9 cellular contexts compared by ENCODE assay signal in the genomic region with DNA sequence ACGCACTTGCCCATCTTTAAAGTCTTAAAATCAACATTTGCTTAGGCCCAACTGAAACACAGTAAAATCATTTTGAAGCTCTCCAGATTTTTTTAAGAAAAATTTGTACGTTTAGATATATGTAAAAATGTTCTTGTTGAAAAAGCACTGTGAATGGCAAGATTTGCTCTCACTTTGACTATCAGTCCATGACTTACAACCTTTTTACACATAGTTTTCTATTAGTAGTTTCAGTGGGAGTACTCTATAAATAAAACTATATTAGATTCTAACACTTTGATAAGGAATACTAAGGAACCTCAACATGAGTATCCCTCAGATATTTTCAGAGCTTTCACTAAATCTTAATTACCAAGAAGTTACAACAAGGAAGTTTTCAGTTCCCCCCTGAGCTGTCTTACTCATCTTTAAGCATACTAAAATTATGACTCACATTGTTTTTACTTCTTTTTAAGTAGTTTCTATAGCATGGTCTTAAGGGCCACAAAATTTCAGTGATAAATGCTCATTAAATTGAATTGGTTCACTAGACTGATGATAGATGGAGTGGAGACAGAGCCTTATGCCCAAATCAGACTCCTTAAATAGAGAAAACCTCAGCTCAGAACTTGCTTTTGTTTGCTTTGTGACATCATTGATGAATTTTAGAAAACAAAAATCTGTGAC. TPM values are rescaled to one million over a fixed set of nuclear protein-coding genes. Genes with fewer than 3 reads are reported as not detected.
DNase-seq lines count a peak whose midpoint lies in the region; ATAC-seq and TF ChIP-seq lines count a peak whose summit lies in the region.
"Had no signal": no experiment of that assay in that cellular context is flagged by ENCODE, and none has a peak within 500 bp of the region (broad histone marks: within the 10 kb centered on the region; RNA-seq: fewer than 3 reads in every experiment).

No MANE protein-coding gene starts in this region.

- no peaks in the 10 kb centered on the region for H4K20me1 ChIP-seq in Loucy (ENCODE audit: insufficient read depth, low read length, poor library complexity, severe bottlenecking)

- peak; percentile 95 for ATAC-seq in GM21825 (IDR thresholded peaks at IDR 0.05; ENCODE audit: unreplicated experiment)
- ATAC-seq in left colon: no peak
- ATAC-seq in psoas muscle: no peak

- DNase-seq in GM06990 (ENCODE audit: extremely low read depth, insufficient read length) (peak; percentile 67), fibroblast of the conjunctiva (ENCODE audit: low read depth) (peak; percentile 30), testis (no peak), left colon (no peak), SHP77 treated with DMSO at 0.1 percent for 48 hours (lab: John Stamatoyannopoulos, UW) (no peak), psoas muscle (no peak)

- no peak overlapping the region for H3K27ac ChIP-seq in testis
- no peak overlapping the region for H3K27ac ChIP-seq in psoas muscle
- H3K27ac ChIP-seq: HL-60 had no signal

- H3K4me2 ChIP-seq in Loucy (ENCODE audit: low read depth, low read length, poor library complexity, severe bottlenecking): no peak overlapping the region

- H3K27me3 ChIP-seq in GM06990 (replicated peaks; ENCODE audit: control insufficient read depth, insufficient read depth, low read length) (no peaks in the 10 kb centered on the region), Loucy (ENCODE audit: insufficient read depth, low read length, poor library complexity, severe bottlenecking) (no peaks in the 10 kb centered on the region), testis (no peaks in the 10 kb centered on the region), psoas muscle (ENCODE audit: insufficient read depth in 3 of 3, low read length in 2 of 3) (no peaks in the 10 kb centered on the region)

- peak overlapping the region; percentile 40; the same call in 1 of the 2 replicates for H2AFZ ChIP-seq in Loucy (ENCODE audit: low read length)

- TF ChIP-seq CTCF in GM06990 (IDR thresholded peaks at IDR 0.05; ENCODE audit: insufficient read depth, low read length, poor library complexity, severe bottlenecking) (no peak), Loucy (conservative IDR thresholded peaks at IDR 0.05; ENCODE audit: low read length) (no peak), testis (IDR thresholded peaks at IDR 0.05) (no peak), psoas muscle (IDR thresholded peaks at IDR 0.05) (no peak)

- H3K4me1 ChIP-seq in Loucy (ENCODE audit: insufficient read depth, low read length, poor library complexity, severe bottlenecking) (no peaks in the 10 kb centered on the region), testis (no peaks in the 10 kb centered on the region), psoas muscle (no peaks in the 10 kb centered on the region)

- 79 to 82% methylated on average over 2 of the region's 2 CpGs for WGBS in testis, 2 donors
- 80 to 82% (median 81%) methylated on average over 2 of the region's 2 CpGs for WGBS in psoas muscle, 3 donors

- no peaks in the 10 kb centered on the region for H3K9me3 ChIP-seq in Loucy (ENCODE audit: insufficient read depth, low read depth, low read length)
- H3K9me3 ChIP-seq in testis: no peaks in the 10 kb centered on the region
- no peaks in the 10 kb centered on the region for H3K9me3 ChIP-seq in psoas muscle

- no peaks in the 10 kb centered on the region for H3K9me2 ChIP-seq in Loucy (replicated peaks; ENCODE audit: low read depth, low read length)

- H3K36me3 ChIP-seq in GM06990 (ENCODE audit: control insufficient read depth, insufficient read depth, low read length) (no peaks in the 10 kb centered on the region), Loucy (ENCODE audit: insufficient read depth, low read length) (no peaks in the 10 kb centered on the region), testis (ENCODE audit: low read depth, missing control alignments) (no peaks in the 10 kb centered on the region), psoas muscle (ENCODE audit: insufficient read depth in 1 of 2, low read depth in 1 of 2) (no peaks in the 10 kb centered on the region)

- H3K9ac ChIP-seq in Loucy (ENCODE audit: low read depth, low read length, poor library complexity, severe bottlenecking): no peak overlapping the region

- no peak overlapping the region for H3K4me3 ChIP-seq in GM06990 (replicated peaks; ENCODE audit: low read depth, low read length)
- H3K4me3 ChIP-seq in Loucy (ENCODE audit: low read length, poor library complexity, severe bottlenecking): no peak overlapping the region
- no peak overlapping the region for H3K4me3 ChIP-seq in testis
- H3K4me3 ChIP-seq in psoas muscle: no peak overlapping the region

- H3K79me2 ChIP-seq in Loucy (ENCODE audit: insufficient read depth, low read length): no peaks in the 10 kb centered on the region

- no peak for TF ChIP-seq POLR2A in testis (IDR thresholded peaks at IDR 0.05)

- intact Hi-C loops in testis (cut with DNase I; ENCODE audit: low total_unique reads) (no loop called here), left colon (cut with DNase I, micrococcal nuclease) (no loop called here), psoas muscle (cut with DNase I) (no loop called here)

- H3F3A ChIP-seq in Loucy (ENCODE audit: low read depth): no peaks in the 10 kb centered on the region

RNA-seq across cellular contexts. Expression of gene RAP2B, which starts 31.6 kb away (rescaled TPM):
- total RNA-seq in testis: 10 to 100 TPM in 1 of 2 donors, 1 to 10 TPM in 1; 8.6 to 11.8 TPM
- 3.9 TPM for polyA plus RNA-seq in testis (ENCODE audit: insufficient read depth, low read depth, low replicate concordance)
- 10 to 100 TPM; 10.0 to 18.5 TPM for total RNA-seq in left colon
- total RNA-seq in psoas muscle: 1 to 10 TPM; 1.8 to 3.2 (median 2.7) TPM
- polyA plus RNA-seq in psoas muscle: 1 to 10 TPM in 2 of 3 donors, under 1 TPM in 1; 0.49 to 1.5 (median 1.4) TPM

Comparison
In these comparisons a context has a peak if more than half of its experiments do, and no peak if none do; other contexts are left out.
1. DNase-seq: peak in GM06990 (single experiment) and fibroblast of the conjunctiva (single experiment); none in testis (single experiment), left colon (0 of 2), SHP77 treated with DMSO at 0.1 percent for 48 hours (single experiment) and psoas muscle (0 of 2).